ENCODE assay signal across 15 cellular contexts in genomic region chr15:77163806-77164384, GRCh38.
"Had no signal": no experiment of that assay in that cellular context is flagged by ENCODE, and none has a peak within 500 bp of the region (broad histone marks: within the 10 kb centered on the region; RNA-seq: fewer than 3 reads in every experiment).

No MANE protein-coding gene starts in this region.

- H3K36me3 ChIP-seq: adrenal gland, lower lobe of right lung, thyroid gland, uterus had no signal

- H3K4me3 Mint-ChIP-seq: activated T-cell treated with anti-CD3 and anti-CD28 coated beads, Interleukin-2, amount 50 U/mL, for 4 hours; brain; endodermal cell had no signal

- H3K9me3 ChIP-seq: adrenal gland, lower lobe of right lung, thyroid gland, uterus had no signal

- H3K27ac Mint-ChIP-seq: endodermal cell had no signal

- DNase-seq: activated CD4-positive, alpha-beta T cell treated with anti-CD3 and anti-CD28 coated beads, Interleukin-2, amount 50 U/mL, for 4 hours; activated naive CD4-positive, alpha-beta T cell; activated T-cell treated with anti-CD3 and anti-CD28 coated beads, Interleukin-2, amount 50 U/mL, for 4 hours; adrenal gland; cerebellar nuclear complex; dermis blood vessel endothelial cell; endodermal cell; erythroblast; lower lobe of right lung; stimulated activated CD4-positive, alpha-beta T cell treated with anti-CD3 and anti-CD28 coated beads, Interleukin-15, amount 100 ng/mL, for 24 hours; stimulated activated CD4-positive, alpha-beta T cell treated with anti-CD3 and anti-CD28 coated beads, Interleukin-4, amount 100 ng/mL, for 24 hours; thyroid gland; uterus had no signal

- H3K4me3 ChIP-seq: adrenal gland, hepatocyte, lower lobe of right lung, thyroid gland, uterus had no signal

- H3K27me3 Mint-ChIP-seq: brain had no signal

- H3K9me3 Mint-ChIP-seq: activated T-cell treated with anti-CD3 and anti-CD28 coated beads, Interleukin-2, amount 50 U/mL, for 4 hours; brain; endodermal cell had no signal

- H3K27ac ChIP-seq: adrenal gland, hepatocyte, lower lobe of right lung, thyroid gland, uterus had no signal

- H3K27me3 ChIP-seq: adrenal gland, hepatocyte, thyroid gland, uterus had no signal

- H3K4me1 ChIP-seq: uterus had no signal

- ATAC-seq: activated T-cell treated with anti-CD3 and anti-CD28 coated beads, Interleukin-2, amount 50 U/mL, for 4 hours; lower lobe of right lung had no signal
